Comparison of ENCODE assay signal across 2 cellular contexts in the genomic region with DNA sequence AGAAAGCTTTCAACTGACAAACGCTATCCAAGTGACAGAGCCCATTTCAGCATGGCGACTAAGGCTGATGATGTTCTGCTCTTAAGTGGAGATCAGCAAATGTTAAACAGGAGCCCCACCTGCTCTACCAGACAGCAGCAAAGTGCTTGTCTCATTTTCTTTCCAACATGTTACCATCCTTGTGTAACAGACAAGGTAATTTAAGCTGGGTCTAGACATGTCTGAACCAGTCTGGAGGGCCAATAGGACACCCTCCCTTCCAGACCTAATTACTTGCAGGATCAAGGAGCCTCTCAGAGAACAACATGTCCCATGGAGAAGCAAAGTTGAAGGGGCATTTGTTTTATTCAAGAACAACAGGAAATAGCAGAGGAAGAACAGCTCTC.
A peak's percentile ranks its signal among the peaks of the same experiment; 100 is the strongest.
TF ChIP-seq lines count a peak whose summit lies in the region.

No MANE protein-coding gene starts in this region.

TF ChIP-seq in HEK293, 187 proteins besides CTCF, POLR2A, EP300 and RAD21 (continued from another document):
- TF ChIP-seq SCRT1 (tag by site-specific recombination; IDR thresholded peaks at IDR 0.05; ENCODE audit: borderline replicate concordance) (0 out of 2 replicates have a peak, but pooled peaks have one; percentile 9), ZFHX2 (tag by site-specific recombination; conservative IDR thresholded peaks at IDR 0.05) (no peak), ZNF623 (tag by site-specific recombination; IDR thresholded peaks at IDR 0.05) (no peak), ZNF664 (tag by site-specific recombination; IDR thresholded peaks at IDR 0.05) (no peak), ZNF830 (tag by site-specific recombination; IDR thresholded peaks at IDR 0.05; ENCODE audit: low read depth) (no peak), SCRT2 (tag by site-specific recombination; IDR thresholded peaks at IDR 0.05) (peak; percentile 37; the same call in 1 of the 2 replicates)

TF ChIP-seq in K562, 482 proteins besides CTCF, POLR2A, EP300 and RAD21:
- TF ChIP-seq, protein P1, sequence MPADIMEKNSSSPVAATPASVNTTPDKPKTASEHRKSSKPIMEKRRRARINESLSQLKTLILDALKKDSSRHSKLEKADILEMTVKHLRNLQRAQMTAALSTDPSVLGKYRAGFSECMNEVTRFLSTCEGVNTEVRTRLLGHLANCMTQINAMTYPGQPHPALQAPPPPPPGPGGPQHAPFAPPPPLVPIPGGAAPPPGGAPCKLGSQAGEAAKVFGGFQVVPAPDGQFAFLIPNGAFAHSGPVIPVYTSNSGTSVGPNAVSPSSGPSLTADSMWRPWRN (IDR thresholded peaks at IDR 0.05; ENCODE audit: low read depth), result no peak
- TF ChIP-seq, protein P2, sequence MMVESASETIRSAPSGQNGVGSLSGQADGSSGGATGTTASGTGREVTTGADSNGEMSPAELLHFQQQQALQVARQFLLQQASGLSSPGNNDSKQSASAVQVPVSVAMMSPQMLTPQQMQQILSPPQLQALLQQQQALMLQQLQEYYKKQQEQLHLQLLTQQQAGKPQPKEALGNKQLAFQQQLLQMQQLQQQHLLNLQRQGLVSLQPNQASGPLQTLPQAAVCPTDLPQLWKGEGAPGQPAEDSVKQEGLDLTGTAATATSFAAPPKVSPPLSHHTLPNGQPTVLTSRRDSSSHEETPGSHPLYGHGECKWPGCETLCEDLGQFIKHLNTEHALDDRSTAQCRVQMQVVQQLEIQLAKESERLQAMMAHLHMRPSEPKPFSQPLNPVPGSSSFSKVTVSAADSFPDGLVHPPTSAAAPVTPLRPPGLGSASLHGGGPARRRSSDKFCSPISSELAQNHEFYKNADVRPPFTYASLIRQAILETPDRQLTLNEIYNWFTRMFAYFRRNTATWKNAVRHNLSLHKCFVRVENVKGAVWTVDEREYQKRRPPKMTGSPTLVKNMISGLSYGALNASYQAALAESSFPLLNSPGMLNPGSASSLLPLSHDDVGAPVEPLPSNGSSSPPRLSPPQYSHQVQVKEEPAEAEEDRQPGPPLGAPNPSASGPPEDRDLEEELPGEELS (CRISPR knock-in tag; IDR thresholded peaks at IDR 0.05; ENCODE audit: borderline replicate concordance), result no peak
